In the genomic region with DNA sequence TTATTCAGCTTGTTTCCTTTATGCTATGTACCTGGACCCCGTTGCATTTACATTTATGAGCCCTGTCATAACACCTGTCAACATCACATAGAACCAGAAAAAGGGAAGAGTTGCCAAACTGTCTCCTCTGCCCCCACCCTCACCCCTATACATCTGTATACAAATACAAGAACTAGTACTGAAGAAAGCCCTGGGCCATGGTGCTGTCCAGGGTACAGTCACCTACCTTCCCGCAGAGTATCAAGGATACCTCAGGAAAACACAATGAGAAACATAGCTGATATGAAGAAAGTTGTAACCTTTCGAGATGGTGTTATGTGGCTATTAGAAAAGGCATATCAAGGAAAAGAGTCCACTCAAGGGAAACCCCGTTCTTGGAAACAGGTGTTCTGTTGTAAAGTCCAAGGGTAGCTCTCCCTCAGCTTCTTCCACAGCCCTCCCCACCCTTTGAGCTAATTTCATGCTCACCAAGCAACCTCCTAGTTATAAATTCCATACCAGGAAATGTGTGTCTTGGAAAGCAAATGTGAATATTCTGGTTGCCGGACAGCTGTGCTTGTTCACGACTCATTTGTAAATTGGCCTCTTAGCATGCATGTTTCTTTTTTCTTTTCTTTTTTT, we compare ENCODE assay signal across 28 cellular contexts. TPM values are rescaled to one million over a fixed set of nuclear protein-coding genes. Genes with fewer than 3 reads are reported as not detected.
"Had no signal": no experiment of that assay in that cellular context is flagged by ENCODE, and none has a peak within 500 bp of the region (broad histone marks: within the 10 kb centered on the region; RNA-seq: fewer than 3 reads in every experiment).

No MANE protein-coding gene starts in this region.

- H3K27me3 ChIP-seq: ascending aorta, Peyer's patch had no signal

- H3K36me3 ChIP-seq: ascending aorta, Peyer's patch, SJSA1 had no signal

- ATAC-seq: activated CD8-positive, alpha-beta T cell treated with anti-CD3 and anti-CD28 coated beads, Interleukin-2, amount 10 ng/mL, durations not matched to agents 7 days and 5 days; activated naive CD4-positive, alpha-beta T cell treated with anti-CD3 and anti-CD28 coated beads, Interleukin-2, amount 50 U/mL, for 72 hours; activated naive CD8-positive, alpha-beta T cell treated with anti-CD3 and anti-CD28 coated beads, Interleukin-2, amount 50 U/mL, for 24 hours; activated T-cell treated with anti-CD3 and anti-CD28 coated beads, Interleukin-2, amount 50 U/mL, for 4 hours; T-helper 17 cell; WTC11 had no signal

- H3K4me3 ChIP-seq: ascending aorta, Peyer's patch, SJSA1 had no signal

- H3K9me3 ChIP-seq: ascending aorta, Peyer's patch, SJSA1 had no signal

- H3K27ac ChIP-seq: ascending aorta, Peyer's patch, SJSA1 had no signal

- DNase-seq: activated CD4-positive, alpha-beta T cell treated with anti-CD3 and anti-CD28 coated beads for 48 hours; activated CD4-positive, alpha-beta T cell treated with anti-CD3 and anti-CD28 coated beads, Interleukin-2, amount 50 U/mL, for 4 hours; activated CD4-positive, CD25-positive, alpha-beta regulatory T cell treated with anti-CD3 and anti-CD28 coated beads, Interleukin-2, amount 50 U/mL, for 72 hours; activated CD8-positive, alpha-beta T cell treated with anti-CD3 and anti-CD28 coated beads, Interleukin-2, amount 10 ng/mL, durations not matched to agents 7 days and 5 days; activated effector memory CD4-positive, alpha-beta T cell treated with anti-CD3 and anti-CD28 coated beads, Interleukin-2, amount 50 U/mL, for 16 hours; activated naive CD4-positive, alpha-beta T cell treated with Interleukin-2 at 50 U/mL for 16 hours; activated naive CD8-positive, alpha-beta T cell treated with anti-CD3 and anti-CD28 coated beads, Interleukin-2, amount 50 U/mL, for 24 hours; activated T-cell treated with anti-CD3 and anti-CD28 coated beads, Interleukin-2, amount 50 U/mL, for 4 hours; amniotic stem cell; KG1; NCI-H1048; NCI-H1417; NCI-H1930; NCI-H2171 treated with DMSO at 0.1 percent for 48 hours; NCI-H226; NCI-H526; NCI-H774; Peyer's patch; SHP77; T-helper 17 cell; T-helper 9 cell had no signal

- H3K4me1 ChIP-seq: ascending aorta, Peyer's patch, SJSA1 had no signal

RNA-seq across cellular contexts. Expression of gene AVPR1B, which starts 16.7 kb away (rescaled TPM):
- total RNA-seq: activated CD8-positive, alpha-beta T cell treated with anti-CD3 and anti-CD28 coated beads, Interleukin-2, amount 10 ng/mL, durations not matched to agents 7 days and 5 days; activated naive CD4-positive, alpha-beta T cell treated with anti-CD3 and anti-CD28 coated beads, Interleukin-2, amount 50 U/mL, for 72 hours; activated T-cell treated with anti-CD3 and anti-CD28 coated beads, Interleukin-2, amount 50 U/mL, for 4 hours; ascending aorta; LHCN-M2; M059J; NCI-H460; SJSA1; T-helper 17 cell had no signal
